In genomic region chr5:168008555-168008954, GRCh38 we compare ENCODE assay signal across 10 cellular contexts.
"Had no signal": no experiment of that assay in that cellular context is flagged by ENCODE, and none has a peak within 500 bp of the region (broad histone marks: within the 10 kb centered on the region; RNA-seq: fewer than 3 reads in every experiment).

No MANE protein-coding gene starts in this region.

- FAIRE-seq: HTR-8/SVneo, K562 had no signal

- H3K36me3 ChIP-seq: HAP-1 had no signal

- H3K9ac ChIP-seq: GM23248 had no signal

- H3K4me1 ChIP-seq: HAP-1 had no signal

- H3K4me3 Mint-ChIP-seq: HFFc6 had no signal

- H2AFZ ChIP-seq: GM23248 had no signal

- H3K9me3 ChIP-seq: HAP-1 had no signal

- H3K27ac ChIP-seq: GM23248 had no signal

- DNase-seq: GM23248, GOT3, H7, HFFc6, IMR-90, KG1 had no signal

- H3K9me3 Mint-ChIP-seq: HFFc6 had no signal

- H3K4me3 ChIP-seq: GM23248, HAP-1, K562 had no signal

- H3K27ac Mint-ChIP-seq: HFFc6 had no signal

- ATAC-seq: HCT116, K562 had no signal
